Comparison of ENCODE assay signal across 1 cellular context in genomic region chr18:600107-600506, GRCh38.
A peak's percentile ranks its signal among the peaks of the same experiment; 100 is the strongest.
TF ChIP-seq lines count a peak whose summit lies in the region.

No MANE protein-coding gene starts in this region.

TF ChIP-seq in HEK293, 187 proteins besides CTCF, POLR2A, EP300 and RAD21 (continued from another document):
- TF ChIP-seq, protein P1, sequence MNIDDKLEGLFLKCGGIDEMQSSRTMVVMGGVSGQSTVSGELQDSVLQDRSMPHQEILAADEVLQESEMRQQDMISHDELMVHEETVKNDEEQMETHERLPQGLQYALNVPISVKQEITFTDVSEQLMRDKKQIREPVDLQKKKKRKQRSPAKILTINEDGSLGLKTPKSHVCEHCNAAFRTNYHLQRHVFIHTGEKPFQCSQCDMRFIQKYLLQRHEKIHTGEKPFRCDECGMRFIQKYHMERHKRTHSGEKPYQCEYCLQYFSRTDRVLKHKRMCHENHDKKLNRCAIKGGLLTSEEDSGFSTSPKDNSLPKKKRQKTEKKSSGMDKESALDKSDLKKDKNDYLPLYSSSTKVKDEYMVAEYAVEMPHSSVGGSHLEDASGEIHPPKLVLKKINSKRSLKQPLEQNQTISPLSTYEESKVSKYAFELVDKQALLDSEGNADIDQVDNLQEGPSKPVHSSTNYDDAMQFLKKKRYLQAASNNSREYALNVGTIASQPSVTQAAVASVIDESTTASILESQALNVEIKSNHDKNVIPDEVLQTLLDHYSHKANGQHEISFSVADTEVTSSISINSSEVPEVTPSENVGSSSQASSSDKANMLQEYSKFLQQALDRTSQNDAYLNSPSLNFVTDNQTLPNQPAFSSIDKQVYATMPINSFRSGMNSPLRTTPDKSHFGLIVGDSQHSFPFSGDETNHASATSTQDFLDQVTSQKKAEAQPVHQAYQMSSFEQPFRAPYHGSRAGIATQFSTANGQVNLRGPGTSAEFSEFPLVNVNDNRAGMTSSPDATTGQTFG (tag by site-specific recombination; IDR thresholded peaks at IDR 0.05; ENCODE audit: borderline replicate concordance), result no peak
- TF ChIP-seq ZNF549 (tag by site-specific recombination; IDR thresholded peaks at IDR 0.05) (no peak), PRDM6 (tag by site-specific recombination; IDR thresholded peaks at IDR 0.05) (peak; percentile 93), TSHZ1 (tag by site-specific recombination; IDR thresholded peaks at IDR 0.05; ENCODE audit: borderline replicate concordance) (peak; percentile 64; the same call in 1 of the 2 replicates), FEZF1 (tag by site-specific recombination; IDR thresholded peaks at IDR 0.05) (peak; percentile 87), ZNF776 (tag by site-specific recombination; IDR thresholded peaks at IDR 0.05; ENCODE audit: borderline replicate concordance) (no peak), BCL6B (tag by site-specific recombination; IDR thresholded peaks at IDR 0.05) (peak; percentile 91), ZXDB (tag by site-specific recombination; IDR thresholded peaks at IDR 0.05) (peak; percentile 56; the same call in 1 of the 2 replicates), ZSCAN16 (tag by site-specific recombination; IDR thresholded peaks at IDR 0.05) (no peak), ZNF501 (tag by site-specific recombination; IDR thresholded peaks at IDR 0.05) (peak; percentile 39; the same call in 1 of the 2 replicates), GFI1B (tag by site-specific recombination; IDR thresholded peaks at IDR 0.05) (0 out of 2 replicates have a peak, but pooled peaks have one; percentile 38), ZNF335 (tag by site-specific recombination; conservative IDR thresholded peaks at IDR 0.05) (no peak; the same call in 1 of the 2 replicates), ZSCAN30 (tag by site-specific recombination; IDR thresholded peaks at IDR 0.05) (peak; percentile 73; the same call in 1 of the 2 replicates), ZBTB17 (tag by site-specific recombination; IDR thresholded peaks at IDR 0.05) (peak; percentile 66)
